Comparison of ENCODE assay signal across 1 cellular context in the genomic region with DNA sequence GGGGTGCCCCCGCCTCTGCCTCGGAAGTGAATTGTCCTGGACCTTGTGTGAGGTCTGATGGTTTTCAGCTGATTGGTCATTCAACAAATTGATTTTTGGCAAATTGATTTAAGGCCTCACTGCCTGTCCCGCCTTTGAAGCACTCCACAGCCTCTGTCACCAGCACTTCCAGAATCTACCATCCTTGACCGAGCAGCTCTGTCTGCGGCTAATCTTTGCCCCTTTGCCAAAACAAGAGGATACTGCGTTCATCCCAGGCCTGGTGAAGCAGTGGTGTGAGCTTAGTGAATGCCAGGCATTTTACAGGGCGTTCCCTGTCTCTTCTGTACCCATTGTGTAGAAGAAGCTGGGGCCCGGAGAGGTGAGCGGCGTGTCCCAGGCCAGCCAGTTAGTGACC.
TF ChIP-seq lines count a peak whose summit lies in the region.

No MANE protein-coding gene starts in this region.

TF ChIP-seq in GM23338, 12 proteins besides CTCF, POLR2A, EP300 and RAD21:
- TF ChIP-seq, protein P1, sequence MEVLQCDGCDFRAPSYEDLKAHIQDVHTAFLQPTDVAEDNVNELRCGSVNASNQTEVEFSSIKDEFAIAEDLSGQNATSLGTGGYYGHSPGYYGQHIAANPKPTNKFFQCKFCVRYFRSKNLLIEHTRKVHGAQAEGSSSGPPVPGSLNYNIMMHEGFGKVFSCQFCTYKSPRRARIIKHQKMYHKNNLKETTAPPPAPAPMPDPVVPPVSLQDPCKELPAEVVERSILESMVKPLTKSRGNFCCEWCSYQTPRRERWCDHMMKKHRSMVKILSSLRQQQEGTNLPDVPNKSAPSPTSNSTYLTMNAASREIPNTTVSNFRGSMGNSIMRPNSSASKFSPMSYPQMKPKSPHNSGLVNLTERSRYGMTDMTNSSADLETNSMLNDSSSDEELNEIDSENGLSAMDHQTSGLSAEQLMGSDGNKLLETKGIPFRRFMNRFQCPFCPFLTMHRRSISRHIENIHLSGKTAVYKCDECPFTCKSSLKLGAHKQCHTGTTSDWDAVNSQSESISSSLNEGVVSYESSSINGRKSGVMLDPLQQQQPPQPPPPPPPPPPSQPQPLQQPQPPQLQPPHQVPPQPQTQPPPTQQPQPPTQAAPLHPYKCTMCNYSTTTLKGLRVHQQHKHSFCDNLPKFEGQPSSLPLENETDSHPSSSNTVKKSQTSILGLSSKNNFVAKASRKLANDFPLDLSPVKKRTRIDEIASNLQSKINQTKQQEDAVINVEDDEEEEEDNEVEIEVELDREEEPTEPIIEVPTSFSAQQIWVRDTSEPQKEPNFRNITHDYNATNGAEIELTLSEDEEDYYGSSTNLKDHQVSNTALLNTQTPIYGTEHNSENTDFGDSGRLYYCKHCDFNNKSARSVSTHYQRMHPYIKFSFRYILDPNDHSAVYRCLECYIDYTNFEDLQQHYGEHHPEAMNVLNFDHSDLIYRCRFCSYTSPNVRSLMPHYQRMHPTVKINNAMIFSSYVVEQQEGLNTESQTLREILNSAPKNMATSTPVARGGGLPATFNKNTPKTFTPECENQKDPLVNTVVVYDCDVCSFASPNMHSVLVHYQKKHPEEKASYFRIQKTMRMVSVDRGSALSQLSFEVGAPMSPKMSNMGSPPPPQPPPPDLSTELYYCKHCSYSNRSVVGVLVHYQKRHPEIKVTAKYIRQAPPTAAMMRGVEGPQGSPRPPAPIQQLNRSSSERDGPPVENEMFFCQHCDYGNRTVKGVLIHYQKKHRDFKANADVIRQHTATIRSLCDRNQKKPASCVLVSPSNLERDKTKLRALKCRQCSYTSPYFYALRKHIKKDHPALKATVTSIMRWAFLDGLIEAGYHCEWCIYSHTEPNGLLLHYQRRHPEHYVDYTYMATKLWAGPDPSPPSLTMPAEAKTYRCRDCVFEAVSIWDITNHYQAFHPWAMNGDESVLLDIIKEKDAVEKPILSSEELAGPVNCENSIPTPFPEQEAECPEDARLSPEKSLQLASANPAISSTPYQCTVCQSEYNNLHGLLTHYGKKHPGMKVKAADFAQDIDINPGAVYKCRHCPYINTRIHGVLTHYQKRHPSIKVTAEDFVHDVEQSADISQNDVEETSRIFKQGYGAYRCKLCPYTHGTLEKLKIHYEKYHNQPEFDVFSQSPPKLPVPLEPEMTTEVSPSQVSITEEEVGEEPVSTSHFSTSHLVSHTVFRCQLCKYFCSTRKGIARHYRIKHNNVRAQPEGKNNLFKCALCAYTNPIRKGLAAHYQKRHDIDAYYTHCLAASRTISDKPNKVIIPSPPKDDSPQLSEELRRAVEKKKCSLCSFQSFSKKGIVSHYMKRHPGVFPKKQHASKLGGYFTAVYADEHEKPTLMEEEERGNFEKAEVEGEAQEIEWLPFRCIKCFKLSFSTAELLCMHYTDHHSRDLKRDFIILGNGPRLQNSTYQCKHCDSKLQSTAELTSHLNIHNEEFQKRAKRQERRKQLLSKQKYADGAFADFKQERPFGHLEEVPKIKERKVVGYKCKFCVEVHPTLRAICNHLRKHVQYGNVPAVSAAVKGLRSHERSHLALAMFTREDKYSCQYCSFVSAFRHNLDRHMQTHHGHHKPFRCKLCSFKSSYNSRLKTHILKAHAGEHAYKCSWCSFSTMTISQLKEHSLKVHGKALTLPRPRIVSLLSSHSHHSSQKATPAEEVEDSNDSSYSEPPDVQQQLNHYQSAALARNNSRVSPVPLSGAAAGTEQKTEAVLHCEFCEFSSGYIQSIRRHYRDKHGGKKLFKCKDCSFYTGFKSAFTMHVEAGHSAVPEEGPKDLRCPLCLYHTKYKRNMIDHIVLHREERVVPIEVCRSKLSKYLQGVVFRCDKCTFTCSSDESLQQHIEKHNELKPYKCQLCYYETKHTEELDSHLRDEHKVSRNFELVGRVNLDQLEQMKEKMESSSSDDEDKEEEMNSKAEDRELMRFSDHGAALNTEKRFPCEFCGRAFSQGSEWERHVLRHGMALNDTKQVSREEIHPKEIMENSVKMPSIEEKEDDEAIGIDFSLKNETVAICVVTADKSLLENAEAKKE (CRISPR knock-in tag; IDR thresholded peaks at IDR 0.05) = no peak
- TF ChIP-seq JUNB (IDR thresholded peaks at IDR 0.05; ENCODE audit: unreplicated experiment) = no peak
- no peak for TF ChIP-seq STAT1 (IDR thresholded peaks at IDR 0.05; ENCODE audit: unreplicated experiment)
- no peak for TF ChIP-seq CREB1 (CRISPR knock-in tag; IDR thresholded peaks at IDR 0.05; ENCODE audit: low read depth)
- TF ChIP-seq NANOG (IDR thresholded peaks at IDR 0.05; ENCODE audit: borderline replicate concordance) = no peak
- TF ChIP-seq ZNF114 (CRISPR knock-in tag; IDR thresholded peaks at IDR 0.05) = no peak
- TF ChIP-seq ZNF331 (CRISPR knock-in tag; IDR thresholded peaks at IDR 0.05; ENCODE audit: low read depth) = no peak
- TF ChIP-seq EZH2 (IDR thresholded peaks at IDR 0.05; ENCODE audit: low read depth, unreplicated experiment) = no peak
- TF ChIP-seq, protein P2, sequence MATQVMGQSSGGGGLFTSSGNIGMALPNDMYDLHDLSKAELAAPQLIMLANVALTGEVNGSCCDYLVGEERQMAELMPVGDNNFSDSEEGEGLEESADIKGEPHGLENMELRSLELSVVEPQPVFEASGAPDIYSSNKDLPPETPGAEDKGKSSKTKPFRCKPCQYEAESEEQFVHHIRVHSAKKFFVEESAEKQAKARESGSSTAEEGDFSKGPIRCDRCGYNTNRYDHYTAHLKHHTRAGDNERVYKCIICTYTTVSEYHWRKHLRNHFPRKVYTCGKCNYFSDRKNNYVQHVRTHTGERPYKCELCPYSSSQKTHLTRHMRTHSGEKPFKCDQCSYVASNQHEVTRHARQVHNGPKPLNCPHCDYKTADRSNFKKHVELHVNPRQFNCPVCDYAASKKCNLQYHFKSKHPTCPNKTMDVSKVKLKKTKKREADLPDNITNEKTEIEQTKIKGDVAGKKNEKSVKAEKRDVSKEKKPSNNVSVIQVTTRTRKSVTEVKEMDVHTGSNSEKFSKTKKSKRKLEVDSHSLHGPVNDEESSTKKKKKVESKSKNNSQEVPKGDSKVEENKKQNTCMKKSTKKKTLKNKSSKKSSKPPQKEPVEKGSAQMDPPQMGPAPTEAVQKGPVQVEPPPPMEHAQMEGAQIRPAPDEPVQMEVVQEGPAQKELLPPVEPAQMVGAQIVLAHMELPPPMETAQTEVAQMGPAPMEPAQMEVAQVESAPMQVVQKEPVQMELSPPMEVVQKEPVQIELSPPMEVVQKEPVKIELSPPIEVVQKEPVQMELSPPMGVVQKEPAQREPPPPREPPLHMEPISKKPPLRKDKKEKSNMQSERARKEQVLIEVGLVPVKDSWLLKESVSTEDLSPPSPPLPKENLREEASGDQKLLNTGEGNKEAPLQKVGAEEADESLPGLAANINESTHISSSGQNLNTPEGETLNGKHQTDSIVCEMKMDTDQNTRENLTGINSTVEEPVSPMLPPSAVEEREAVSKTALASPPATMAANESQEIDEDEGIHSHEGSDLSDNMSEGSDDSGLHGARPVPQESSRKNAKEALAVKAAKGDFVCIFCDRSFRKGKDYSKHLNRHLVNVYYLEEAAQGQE (IDR thresholded peaks at IDR 0.05; ENCODE audit: unreplicated experiment) = no peak
- TF ChIP-seq, protein P3, sequence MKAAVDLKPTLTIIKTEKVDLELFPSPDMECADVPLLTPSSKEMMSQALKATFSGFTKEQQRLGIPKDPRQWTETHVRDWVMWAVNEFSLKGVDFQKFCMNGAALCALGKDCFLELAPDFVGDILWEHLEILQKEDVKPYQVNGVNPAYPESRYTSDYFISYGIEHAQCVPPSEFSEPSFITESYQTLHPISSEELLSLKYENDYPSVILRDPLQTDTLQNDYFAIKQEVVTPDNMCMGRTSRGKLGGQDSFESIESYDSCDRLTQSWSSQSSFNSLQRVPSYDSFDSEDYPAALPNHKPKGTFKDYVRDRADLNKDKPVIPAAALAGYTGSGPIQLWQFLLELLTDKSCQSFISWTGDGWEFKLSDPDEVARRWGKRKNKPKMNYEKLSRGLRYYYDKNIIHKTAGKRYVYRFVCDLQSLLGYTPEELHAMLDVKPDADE (IDR thresholded peaks at IDR 0.05) = no peak
- TF ChIP-seq POLR2AphosphoS5 (IDR thresholded peaks at IDR 0.05; ENCODE audit: low read depth) = no peak
- no peak for TF ChIP-seq EZH2phosphoT487 (IDR thresholded peaks at IDR 0.05; ENCODE audit: unreplicated experiment)
